In the genomic region with DNA sequence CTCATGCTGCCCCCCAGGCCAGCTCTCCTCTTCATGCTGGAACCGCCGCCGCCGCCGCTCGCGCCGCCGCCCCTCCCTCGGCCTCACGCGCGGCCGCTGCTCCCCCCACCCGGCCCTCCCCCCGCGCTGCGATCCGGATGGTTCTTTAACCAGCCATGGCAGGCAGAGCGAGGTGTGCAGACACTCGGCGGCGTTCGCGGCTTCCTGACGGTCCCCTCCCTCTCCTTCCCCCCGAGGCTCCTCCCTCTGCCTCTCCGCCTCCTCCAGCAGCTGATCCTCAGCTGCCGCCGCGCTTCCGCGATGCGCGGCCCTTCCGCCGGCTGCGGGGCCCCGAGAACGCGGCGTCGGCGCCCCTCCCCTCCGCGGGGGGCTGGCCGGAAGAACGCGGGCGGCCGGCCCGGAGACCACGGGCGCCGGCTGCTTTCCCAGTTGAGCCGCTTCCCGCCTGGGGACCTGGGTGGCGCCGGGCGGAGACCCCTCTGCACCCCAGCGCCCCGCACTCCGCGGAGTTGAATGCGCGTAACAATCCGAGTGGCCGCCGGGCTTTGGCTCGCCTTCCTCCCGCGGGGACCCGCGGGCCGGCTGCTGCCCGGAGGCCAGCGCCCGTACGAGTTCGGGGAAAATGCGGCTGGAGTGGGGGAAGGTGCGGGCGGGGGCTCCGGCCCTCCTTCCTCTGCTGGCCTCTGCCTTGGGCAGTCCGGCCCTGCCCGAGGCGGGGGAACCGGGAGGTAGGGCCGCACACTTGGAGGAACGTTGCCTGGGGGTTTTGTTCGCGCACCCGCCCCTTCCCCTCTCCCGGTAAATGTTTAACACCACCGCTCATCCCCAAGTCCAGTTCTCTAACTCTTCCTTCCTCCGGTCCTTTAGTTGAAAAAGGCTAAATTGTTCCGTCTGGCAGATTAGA, we compare ENCODE assay signal across 1 cellular context.
TF ChIP-seq lines count a peak whose summit lies in the region.

Gene DCAF5 (minus strand): TSS at position 176 of the 904 bp plus-strand sequence. CDS start 141 bp downstream, at position 35.

TF ChIP-seq in SK-N-SH, 30 proteins besides CTCF, POLR2A, EP300 and RAD21 (continued from another document):
- TF ChIP-seq RCOR1 (IDR thresholded peaks at IDR 0.05; ENCODE audit: low read length) (no peak), FOXM1 (IDR thresholded peaks at IDR 0.05; ENCODE audit: low read depth) (no peak), SMC3 (IDR thresholded peaks at IDR 0.05; ENCODE audit: low read depth, low read length) (no peak), GABPA (IDR thresholded peaks at IDR 0.05; ENCODE audit: low read depth) (peak; percentile 54), MEF2A (IDR thresholded peaks at IDR 0.05; ENCODE audit: borderline replicate concordance, low read depth) (no peak), YY1 (IDR thresholded peaks at IDR 0.05; ENCODE audit: low read depth) (0 out of 2 replicates have a peak, but pooled peaks have one; percentile 12), JUND (IDR thresholded peaks at IDR 0.05) (no peak), RXRA (IDR thresholded peaks at IDR 0.05; ENCODE audit: borderline replicate concordance, low read depth) (no peak), EZH2phosphoT487 (IDR thresholded peaks at IDR 0.05; ENCODE audit: borderline replicate concordance, low read depth) (no peak), NFIC (IDR thresholded peaks at IDR 0.05; ENCODE audit: borderline replicate concordance) (no peak), POLR2AphosphoS5 (IDR thresholded peaks at IDR 0.05; ENCODE audit: low read depth, low read length) (peak; percentile 60), IRF3 (IDR thresholded peaks at IDR 0.05; ENCODE audit: low read depth, low read length) (no peak), RFX5 (IDR thresholded peaks at IDR 0.05; ENCODE audit: low read length) (no peak), TCF12 (IDR thresholded peaks at IDR 0.05) (peak; percentile 23; the same call in 1 of the 2 replicates), SIN3A (IDR thresholded peaks at IDR 0.05; ENCODE audit: borderline replicate concordance, low read depth, low read length) (peak; percentile 89), NRF1 (IDR thresholded peaks at IDR 0.05; ENCODE audit: low read depth, low read length) (peak; percentile 25; the same call in 1 of the 2 replicates), MXI1 (IDR thresholded peaks at IDR 0.05; ENCODE audit: low read depth, low read length) (peak; percentile 76)
- TF ChIP-seq, protein P1, sequence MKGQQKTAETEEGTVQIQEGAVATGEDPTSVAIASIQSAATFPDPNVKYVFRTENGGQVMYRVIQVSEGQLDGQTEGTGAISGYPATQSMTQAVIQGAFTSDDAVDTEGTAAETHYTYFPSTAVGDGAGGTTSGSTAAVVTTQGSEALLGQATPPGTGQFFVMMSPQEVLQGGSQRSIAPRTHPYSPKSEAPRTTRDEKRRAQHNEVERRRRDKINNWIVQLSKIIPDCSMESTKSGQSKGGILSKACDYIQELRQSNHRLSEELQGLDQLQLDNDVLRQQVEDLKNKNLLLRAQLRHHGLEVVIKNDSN (IDR thresholded peaks at IDR 0.05; ENCODE audit: borderline replicate concordance, low read depth) = peak; percentile 29; the same call in 1 of the 2 replicates
- TF ChIP-seq, protein P2, sequence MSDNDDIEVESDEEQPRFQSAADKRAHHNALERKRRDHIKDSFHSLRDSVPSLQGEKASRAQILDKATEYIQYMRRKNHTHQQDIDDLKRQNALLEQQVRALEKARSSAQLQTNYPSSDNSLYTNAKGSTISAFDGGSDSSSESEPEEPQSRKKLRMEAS (IDR thresholded peaks at IDR 0.05; ENCODE audit: low read depth) = peak; percentile 63
TF ChIP-seq in SK-N-SH: peak in this region for 13.
